Comparison of ENCODE assay signal across 33 cellular contexts in genomic region chr5:174003795-174004194, GRCh38. TPM values are rescaled to one million over a fixed set of nuclear protein-coding genes. Genes with fewer than 3 reads are reported as not detected.
"Had no signal": no experiment of that assay in that cellular context is flagged by ENCODE, and none has a peak within 500 bp of the region (broad histone marks: within the 10 kb centered on the region; RNA-seq: fewer than 3 reads in every experiment).

No MANE protein-coding gene starts in this region.

- H3K4me2 ChIP-seq: KMS-11, SK-N-SH had no signal

- H3K4me1 ChIP-seq: adrenal gland, body of pancreas, breast epithelium, Peyer's patch, SJSA1 had no signal

- H3K27me3 ChIP-seq: adrenal gland, body of pancreas, breast epithelium, Peyer's patch had no signal

- H3K27ac Mint-ChIP-seq: activated CD8-positive, alpha-beta T cell treated with anti-CD3 and anti-CD28 coated beads for 36 hours; activated naive CD8-positive, alpha-beta T cell treated with anti-CD3 and anti-CD28 coated beads, Interleukin-2, amount 10 ng/mL, durations not matched to agents 7 days and 5 days; T-helper 1 cell treated with Interleukin-12 subunit alpha and Interleukin-12 subunit beta and Interleukin-4 antibody, amounts not matched to agents 30 μg/mL and 1 μg/mL, for 36 hours; T-helper 2 cell treated with Interferon-gamma antibody and Interleukin-4, amounts not matched to agents 5 μg/mL and 100 μg/mL, for 36 hours had no signal

- H3K27ac ChIP-seq: adrenal gland, body of pancreas, breast epithelium, KMS-11, Peyer's patch, SJSA1 had no signal

- H3K9me2 ChIP-seq: SK-N-SH had no signal

- H3K36me3 ChIP-seq: adrenal gland, breast epithelium, Peyer's patch, SJSA1 had no signal

- FAIRE-seq: astrocyte, TTC549 had no signal

- H3K36me3 Mint-ChIP-seq: activated naive CD8-positive, alpha-beta T cell treated with anti-CD3 and anti-CD28 coated beads, Interleukin-2, amount 10 ng/mL, durations not matched to agents 7 days and 5 days had no signal

- DNase-seq: activated CD8-positive, alpha-beta T cell treated with anti-CD3 and anti-CD28 coated beads for 36 hours; activated effector memory CD4-positive, alpha-beta T cell treated with anti-CD3 and anti-CD28 coated beads, Interleukin-2, amount 50 U/mL, for 16 hours; activated naive CD4-positive, alpha-beta T cell; activated naive CD4-positive, alpha-beta T cell treated with anti-CD3 and anti-CD28 coated beads, Interleukin-2, amount 50 U/mL, for 16 hours; activated naive CD8-positive, alpha-beta T cell treated with anti-CD3 and anti-CD28 coated beads, Interleukin-2, amount 10 ng/mL, durations not matched to agents 7 days and 5 days; body of pancreas; MM.1S; MV-4-11; NCI-H1092 treated with DMSO at 0.1 percent for 48 hours; NCI-H1417; NCI-H146; NCI-H187; NCI-H2029 treated with DMSO at 0.1 percent for 48 hours; NCI-H2107; NCI-H2171; NCI-H510A; NCI-H526; NCI-H748 treated with DMSO at 0.1 percent for 48 hours; NK-92 treated with Interleukin-12 subunit alpha and Interleukin-12 subunit beta, amount 100 ng/mL, for 24 hours; PC-3; Peyer's patch; RPMI8226; SHP77 treated with DMSO at 0.1 percent for 48 hours; SK-N-SH had no signal

- H3K9me3 ChIP-seq: adrenal gland, body of pancreas, breast epithelium, Peyer's patch, SJSA1, SK-N-SH had no signal

- H3K9ac ChIP-seq: KMS-11, SK-N-SH had no signal

- H3K9me3 Mint-ChIP-seq: activated CD8-positive, alpha-beta T cell treated with anti-CD3 and anti-CD28 coated beads for 36 hours; activated naive CD8-positive, alpha-beta T cell treated with anti-CD3 and anti-CD28 coated beads, Interleukin-2, amount 10 ng/mL, durations not matched to agents 7 days and 5 days; T-helper 1 cell treated with Interleukin-12 subunit alpha and Interleukin-12 subunit beta and Interleukin-4 antibody, amounts not matched to agents 30 μg/mL and 1 μg/mL, for 36 hours; T-helper 2 cell treated with Interferon-gamma antibody and Interleukin-4, amounts not matched to agents 5 μg/mL and 100 μg/mL, for 36 hours had no signal

- H3K4me3 ChIP-seq: adrenal gland, body of pancreas, breast epithelium, Peyer's patch, SJSA1 had no signal

- H3K4me3 Mint-ChIP-seq: activated CD8-positive, alpha-beta T cell treated with anti-CD3 and anti-CD28 coated beads for 36 hours; activated naive CD8-positive, alpha-beta T cell treated with anti-CD3 and anti-CD28 coated beads, Interleukin-2, amount 10 ng/mL, durations not matched to agents 7 days and 5 days; T-helper 1 cell treated with Interleukin-12 subunit alpha and Interleukin-12 subunit beta and Interleukin-4 antibody, amounts not matched to agents 30 μg/mL and 1 μg/mL, for 36 hours; T-helper 2 cell treated with Interferon-gamma antibody and Interleukin-4, amounts not matched to agents 5 μg/mL and 100 μg/mL, for 36 hours had no signal

- H3K4me1 Mint-ChIP-seq: activated naive CD8-positive, alpha-beta T cell treated with anti-CD3 and anti-CD28 coated beads, Interleukin-2, amount 10 ng/mL, durations not matched to agents 7 days and 5 days had no signal

- ATAC-seq: activated CD8-positive, alpha-beta T cell treated with anti-CD3 and anti-CD28 coated beads for 36 hours; body of pancreas; PC-3 had no signal

RNA-seq across cellular contexts. Expression of gene C5orf47, which starts 14.8 kb away (rescaled TPM):
- total RNA-seq: activated CD8-positive, alpha-beta T cell treated with anti-CD3 and anti-CD28 coated beads for 36 hours; activated naive CD8-positive, alpha-beta T cell treated with anti-CD3 and anti-CD28 coated beads, Interleukin-2, amount 10 ng/mL, durations not matched to agents 7 days and 5 days; astrocyte; body of pancreas; breast epithelium; LHCN-M2; PC-3; Peyer's patch; SJSA1 had no signal
- polyA plus RNA-seq: SK-N-SH had no signal

RNA-seq across cellular contexts. Expression of gene NSG2, which starts 41.7 kb away (rescaled TPM):
- total RNA-seq: activated CD8-positive, alpha-beta T cell treated with anti-CD3 and anti-CD28 coated beads for 36 hours; activated naive CD8-positive, alpha-beta T cell treated with anti-CD3 and anti-CD28 coated beads, Interleukin-2, amount 10 ng/mL, durations not matched to agents 7 days and 5 days; breast epithelium; LHCN-M2; SJSA1 had no signal
